8 cellular contexts compared by ENCODE assay signal in genomic region chr1:235258068-235258467, GRCh38.
DNase-seq lines count a peak whose midpoint lies in the region; ATAC-seq and TF ChIP-seq lines count a peak whose summit lies in the region.
"Not testable (repeated sequence)": the region's sequence is repeated elsewhere in the genome, so short reads cannot be mapped to it uniquely, and the experiment has no call there.

No MANE protein-coding gene starts in this region.

- not testable (repeated sequence) for DNase-seq in CD4-positive, alpha-beta T cell; T-helper 2 cell treated with Interferon-gamma antibody and Interleukin-4, amounts not matched to agents 5 μg/mL and 100 μg/mL, for 36 hours (ENCODE audit: low spot score); activated CD8-positive, alpha-beta memory T cell treated with anti-CD3 and anti-CD28 coated beads, Interleukin-2, amount 10 ng/mL, durations not matched to agents 7 days and 5 days; endothelial cell (ENCODE audit: low spot score); naive thymus-derived CD8-positive, alpha-beta T cell

- H3K36me3 Mint-ChIP-seq in CD4-positive, alpha-beta T cell (ENCODE audit: low read depth), result peaks cover 38% of the 10 kb centered on the region
- H3K36me3 Mint-ChIP-seq in IgD-negative memory B cell; activated naive CD8-positive, alpha-beta T cell; endothelial cell (ENCODE audit: low read depth, unreplicated experiment); stimulated activated memory B cell treated with anti-CD40 and anti-IgM and Interleukin-4, amounts not matched to agents 10 μg/mL and 1 μg/mL and 100 μg/mL, for 72 hours: not testable (repeated sequence)
- peaks cover 20% of the 10 kb centered on the region for H3K36me3 Mint-ChIP-seq in T-helper 2 cell treated with Interferon-gamma antibody and Interleukin-4, amounts not matched to agents 5 μg/mL and 100 μg/mL, for 36 hours (ENCODE audit: low read depth)
- H3K36me3 Mint-ChIP-seq in activated CD8-positive, alpha-beta memory T cell treated with anti-CD3 and anti-CD28 coated beads, Interleukin-2, amount 10 ng/mL, durations not matched to agents 7 days and 5 days, result peaks cover 14% of the 10 kb centered on the region
- peaks cover 0 to 32% (median 3%) of the 10 kb centered on the region in 3 donors for H3K36me3 Mint-ChIP-seq in naive thymus-derived CD8-positive, alpha-beta T cell

- H3K9me3 ChIP-seq in CD4-positive, alpha-beta T cell (ENCODE audit: control insufficient read depth, low read length), result not testable (repeated sequence)

- POLR2A ChIA-PET in CD4-positive, alpha-beta T cell (lab: Charles Lee), result interaction anchor here (1.0 to 2.8 kb wide), 3 partner anchors 17 to 71 kb away, joined by 3 to 8 read pairs (median 7); partner anchors contain the start of gene GGPS1
- POLR2A ChIA-PET in naive thymus-derived CD8-positive, alpha-beta T cell (lab: Charles Lee), result interaction anchor here (1.3 to 1.4 kb wide), 2 partner anchors 9 to 22 kb away, joined by 3 read pairs; no protein-coding TSS in a partner anchor

- intact Hi-C loops in CD4-positive, alpha-beta T cell (cut with DNase I, micrococcal nuclease), result not testable (repeated sequence)

- not testable (repeated sequence) for H3K27me3 Mint-ChIP-seq in CD4-positive, alpha-beta T cell; IgD-negative memory B cell; T-helper 2 cell treated with Interferon-gamma antibody and Interleukin-4, amounts not matched to agents 5 μg/mL and 100 μg/mL, for 36 hours (ENCODE audit: low read depth); activated CD8-positive, alpha-beta memory T cell treated with anti-CD3 and anti-CD28 coated beads, Interleukin-2, amount 10 ng/mL, durations not matched to agents 7 days and 5 days; activated naive CD8-positive, alpha-beta T cell; endothelial cell (ENCODE audit: unreplicated experiment); naive thymus-derived CD8-positive, alpha-beta T cell; stimulated activated memory B cell treated with anti-CD40 and anti-IgM and Interleukin-4, amounts not matched to agents 10 μg/mL and 1 μg/mL and 100 μg/mL, for 72 hours

- peak overlapping the region; percentile 38 for H3K4me3 Mint-ChIP-seq in CD4-positive, alpha-beta T cell
- peak overlapping the region in 1 of 4 donors; percentile 38 for H3K4me3 Mint-ChIP-seq in IgD-negative memory B cell
- H3K4me3 Mint-ChIP-seq in T-helper 2 cell treated with Interferon-gamma antibody and Interleukin-4, amounts not matched to agents 5 μg/mL and 100 μg/mL, for 36 hours; activated CD8-positive, alpha-beta memory T cell treated with anti-CD3 and anti-CD28 coated beads, Interleukin-2, amount 10 ng/mL, durations not matched to agents 7 days and 5 days; activated naive CD8-positive, alpha-beta T cell; endothelial cell (ENCODE audit: unreplicated experiment); naive thymus-derived CD8-positive, alpha-beta T cell; stimulated activated memory B cell treated with anti-CD40 and anti-IgM and Interleukin-4, amounts not matched to agents 10 μg/mL and 1 μg/mL and 100 μg/mL, for 72 hours: not testable (repeated sequence)

- not testable (repeated sequence) for H3K27me3 ChIP-seq in CD4-positive, alpha-beta T cell (ENCODE audit: control insufficient read depth, insufficient read depth, low read length)

- not testable (repeated sequence) for H3K27ac ChIP-seq in CD4-positive, alpha-beta T cell (ENCODE audit: low read depth, low read length)

- H3K9me3 Mint-ChIP-seq in CD4-positive, alpha-beta T cell; IgD-negative memory B cell; T-helper 2 cell treated with Interferon-gamma antibody and Interleukin-4, amounts not matched to agents 5 μg/mL and 100 μg/mL, for 36 hours; activated CD8-positive, alpha-beta memory T cell treated with anti-CD3 and anti-CD28 coated beads, Interleukin-2, amount 10 ng/mL, durations not matched to agents 7 days and 5 days (ENCODE audit: low read depth); activated naive CD8-positive, alpha-beta T cell (ENCODE audit: low read depth); endothelial cell (ENCODE audit: unreplicated experiment); naive thymus-derived CD8-positive, alpha-beta T cell; stimulated activated memory B cell treated with anti-CD40 and anti-IgM and Interleukin-4, amounts not matched to agents 10 μg/mL and 1 μg/mL and 100 μg/mL, for 72 hours: not testable (repeated sequence)

- ATAC-seq in CD4-positive, alpha-beta T cell (ENCODE audit: poor library complexity); activated CD8-positive, alpha-beta memory T cell treated with anti-CD3 and anti-CD28 coated beads, Interleukin-2, amount 10 ng/mL, durations not matched to agents 7 days and 5 days; naive thymus-derived CD8-positive, alpha-beta T cell; stimulated activated memory B cell treated with anti-CD40 and anti-IgM and Interleukin-4, amounts not matched to agents 10 μg/mL and 1 μg/mL and 100 μg/mL, for 72 hours: not testable (repeated sequence)

- TF ChIP-seq CTCF in CD4-positive, alpha-beta T cell (IDR thresholded peaks at IDR 0.05); endothelial cell (IDR thresholded peaks at IDR 0.05; ENCODE audit: unreplicated experiment): not testable (repeated sequence)

- H3K27ac Mint-ChIP-seq in CD4-positive, alpha-beta T cell, result peak overlapping the region; percentile 35
- H3K27ac Mint-ChIP-seq in IgD-negative memory B cell (peak overlapping the region; percentile 10 to 56 (median 52)), endothelial cell (ENCODE audit: unreplicated experiment) (peak overlapping the region; percentile 38)
- peak overlapping the region; percentile 52 for H3K27ac Mint-ChIP-seq in T-helper 2 cell treated with Interferon-gamma antibody and Interleukin-4, amounts not matched to agents 5 μg/mL and 100 μg/mL, for 36 hours
- peak overlapping the region; percentile 11 for H3K27ac Mint-ChIP-seq in activated CD8-positive, alpha-beta memory T cell treated with anti-CD3 and anti-CD28 coated beads, Interleukin-2, amount 10 ng/mL, durations not matched to agents 7 days and 5 days
- H3K27ac Mint-ChIP-seq in activated naive CD8-positive, alpha-beta T cell, result peak overlapping the region; percentile 75
- H3K27ac Mint-ChIP-seq in naive thymus-derived CD8-positive, alpha-beta T cell, result peak overlapping the region; percentile 21 to 87 (median 64)
- peak overlapping the region; percentile 35 for H3K27ac Mint-ChIP-seq in stimulated activated memory B cell treated with anti-CD40 and anti-IgM and Interleukin-4, amounts not matched to agents 10 μg/mL and 1 μg/mL and 100 μg/mL, for 72 hours

- CTCF ChIA-PET in CD4-positive, alpha-beta T cell (lab: Charles Lee), result interaction anchor here (0.8 to 1.9 kb wide), 6 partner anchors 16 to 158 kb away, joined by 3 to 11 read pairs (median 3); no protein-coding TSS in a partner anchor
- CTCF ChIA-PET in activated CD8-positive, alpha-beta memory T cell treated with anti-CD3 and anti-CD28 coated beads, Interleukin-2, amount 10 ng/mL, durations not matched to agents 7 days and 5 days (lab: Charles Lee), result interaction anchor here (1.3 to 2.4 kb wide), 4 partner anchors 16 to 165 kb away, joined by 3 to 23 read pairs (median 6); no protein-coding TSS in a partner anchor

- H3K4me1 Mint-ChIP-seq in CD4-positive, alpha-beta T cell (ENCODE audit: low read depth), result peaks cover 79% of the 10 kb centered on the region
- peaks cover 32 to 37% (median 32%) of the 10 kb centered on the region in 3 donors for H3K4me1 Mint-ChIP-seq in IgD-negative memory B cell
- peaks cover 35% of the 10 kb centered on the region for H3K4me1 Mint-ChIP-seq in T-helper 2 cell treated with Interferon-gamma antibody and Interleukin-4, amounts not matched to agents 5 μg/mL and 100 μg/mL, for 36 hours (ENCODE audit: low read depth)
- peaks cover 37% of the 10 kb centered on the region for H3K4me1 Mint-ChIP-seq in activated CD8-positive, alpha-beta memory T cell treated with anti-CD3 and anti-CD28 coated beads, Interleukin-2, amount 10 ng/mL, durations not matched to agents 7 days and 5 days
- H3K4me1 Mint-ChIP-seq in activated naive CD8-positive, alpha-beta T cell (ENCODE audit: low read depth), result peaks cover 68% of the 10 kb centered on the region
- not testable (repeated sequence) for H3K4me1 Mint-ChIP-seq in endothelial cell (ENCODE audit: unreplicated experiment)
- peaks cover 12 to 82% (median 51%) of the 10 kb centered on the region in 4 donors for H3K4me1 Mint-ChIP-seq in naive thymus-derived CD8-positive, alpha-beta T cell
- peaks cover 31% of the 10 kb centered on the region for H3K4me1 Mint-ChIP-seq in stimulated activated memory B cell treated with anti-CD40 and anti-IgM and Interleukin-4, amounts not matched to agents 10 μg/mL and 1 μg/mL and 100 μg/mL, for 72 hours

Comparison
In these comparisons a context has a peak if more than half of its experiments do, and no peak if none do; other contexts are left out.
1. H3K27ac Mint-ChIP-seq: peak in every context shown above with its lines; median percentile 75 in activated naive CD8-positive, alpha-beta T cell; 64 in naive thymus-derived CD8-positive, alpha-beta T cell; 52 in IgD-negative memory B cell; 52 in T-helper 2 cell treated with Interferon-gamma antibody and Interleukin-4, amounts not matched to agents 5 μg/mL and 100 μg/mL, for 36 hours; 38 in endothelial cell; 35 in CD4-positive, alpha-beta T cell; 35 in stimulated activated memory B cell treated with anti-CD40 and anti-IgM and Interleukin-4, amounts not matched to agents 10 μg/mL and 1 μg/mL and 100 μg/mL, for 72 hours; 11 in activated CD8-positive, alpha-beta memory T cell treated with anti-CD3 and anti-CD28 coated beads, Interleukin-2, amount 10 ng/mL, durations not matched to agents 7 days and 5 days.